19 cellular contexts compared by ENCODE assay signal in genomic region chr10:101716891-101717659, GRCh38. TPM values are rescaled to one million over a fixed set of nuclear protein-coding genes. Genes with fewer than 3 reads are reported as not detected.
A peak's percentile ranks its signal among the peaks of the same experiment; 100 is the strongest.
DNase-seq lines count a peak whose midpoint lies in the region; ATAC-seq, FAIRE-seq and TF ChIP-seq lines count a peak whose summit lies in the region.
"Had no signal": no experiment of that assay in that cellular context is flagged by ENCODE, and none has a peak within 500 bp of the region (broad histone marks: within the 10 kb centered on the region; RNA-seq: fewer than 3 reads in every experiment).

No MANE protein-coding gene starts in this region.

- H3K9me3 Mint-ChIP-seq in MCF 10A (ENCODE audit: unreplicated experiment) (no peaks in the 10 kb centered on the region), type B pancreatic cell (no peaks in the 10 kb centered on the region)
- H3K9me3 Mint-ChIP-seq: nephron had no signal

- no peaks in the 10 kb centered on the region for H3K27me3 Mint-ChIP-seq in MCF 10A (ENCODE audit: insufficient read depth, unreplicated experiment)
- H3K27me3 Mint-ChIP-seq in type B pancreatic cell: peaks cover 11% of the 10 kb centered on the region

- H3K27ac ChIP-seq in breast epithelium (peak overlapping the region; percentile 32 to 66), GM12878 (ENCODE audit: control insufficient read depth, insufficient read depth) (no peak overlapping the region), prostate gland (no peak overlapping the region)
- H3K27ac ChIP-seq: C4-2B, WERI-Rb-1 had no signal

- no peaks in the 10 kb centered on the region for H3K79me2 ChIP-seq in GM12878 (ENCODE audit: control insufficient read depth, insufficient read depth, low read length)

- H3K4me1 ChIP-seq in breast epithelium: peaks cover 0 to 3% of the 10 kb centered on the region in 2 donors
- H3K4me1 ChIP-seq in GM12878 (ENCODE audit: control insufficient read depth, insufficient read depth, low read length): no peaks in the 10 kb centered on the region
- no peaks in the 10 kb centered on the region for H3K4me1 ChIP-seq in prostate gland (replicated peaks)

- no peak for TF ChIP-seq CTCF in breast epithelium (IDR thresholded peaks at IDR 0.05)
- TF ChIP-seq CTCF in MCF 10A (IDR thresholded peaks at IDR 0.05; ENCODE audit: unreplicated experiment): no peak
- no peak for TF ChIP-seq CTCF in GM12878 (IDR thresholded peaks at IDR 0.05 in 2 of 3, conservative IDR thresholded peaks at IDR 0.05 in 1 of 3; ENCODE audit: control insufficient read depth in 2 of 3, extremely low read depth in 1 of 3, insufficient read depth in 1 of 3, low read depth in 3 of 3, low read length in 3 of 3)
- TF ChIP-seq CTCF in type B pancreatic cell (conservative IDR thresholded peaks at IDR 0.05): no peak
- TF ChIP-seq CTCF in prostate gland (IDR thresholded peaks at IDR 0.05): no peak

- no peaks in the 10 kb centered on the region for H3K36me3 Mint-ChIP-seq in MCF 10A (ENCODE audit: insufficient read depth, unreplicated experiment)
- no peaks in the 10 kb centered on the region for H3K36me3 Mint-ChIP-seq in type B pancreatic cell

- no peak for TF ChIP-seq POLR2A in breast epithelium (IDR thresholded peaks at IDR 0.05)
- TF ChIP-seq POLR2A in GM12878 (IDR thresholded peaks at IDR 0.05; ENCODE audit: low read depth, low read length): no peak
- no peak for TF ChIP-seq POLR2A in prostate gland (IDR thresholded peaks at IDR 0.05)

- H3K9ac ChIP-seq in GM12878 (ENCODE audit: control insufficient read depth, insufficient read depth, low read length): no peak overlapping the region

- in situ Hi-C loops in GM12878 (cut with MboI): no loop called here

- peak; percentile 27 for ATAC-seq in GM12878

- RAD21 ChIA-PET in GM12878 (lab: Charles Lee; ENCODE audit: unreplicated experiment): no interaction called here

- H3K4me1 Mint-ChIP-seq in MCF 10A (ENCODE audit: insufficient read depth, unreplicated experiment) (no peaks in the 10 kb centered on the region), type B pancreatic cell (ENCODE audit: unreplicated experiment) (no peaks in the 10 kb centered on the region)
- H3K4me1 Mint-ChIP-seq: nephron had no signal

- H3K27me3 ChIP-seq in breast epithelium: no peaks in the 10 kb centered on the region
- no peaks in the 10 kb centered on the region for H3K27me3 ChIP-seq in GM12878 (replicated peaks in 1 of 2; ENCODE audit: control insufficient read depth in 2 of 2, insufficient read depth in 2 of 2, low read length in 1 of 2)
- H3K27me3 ChIP-seq in prostate gland (replicated peaks; ENCODE audit: insufficient read depth): no peaks in the 10 kb centered on the region
- H3K27me3 ChIP-seq: MG63 had no signal

- no peak for FAIRE-seq in GM12878 (lab: Jason Lieb, UNC)
- FAIRE-seq: GM18507, H1 had no signal

- BruUV-seq in MCF 10A (replicated peaks; lab: Mats Ljungman, UMichigan) (no TSS peak), GM12878 (replicated peaks; lab: Mats Ljungman, UMichigan) (no TSS peak)

- intact Hi-C loops in breast epithelium (cut with DNase I; ENCODE audit: low total_unique reads) (loop anchor here (5.0 kb wide), 1 partner anchor 980 kb away; no protein-coding TSS in a partner anchor), MCF 10A (cut with micrococcal nuclease) (no loop called here), GM12878 (cut with micrococcal nuclease; ENCODE audit: unreplicated experiment) (no loop called here), prostate gland (cut with DNase I) (no loop called here)

- H4K20me1 ChIP-seq in GM12878 (ENCODE audit: control insufficient read depth, insufficient read depth): no peaks in the 10 kb centered on the region

- no peak for TF ChIP-seq RAD21 in GM12878 (IDR thresholded peaks at IDR 0.05; ENCODE audit: insufficient read depth, low read depth, low read length)

- no peak overlapping the region for H3K4me2 ChIP-seq in GM12878 (ENCODE audit: control insufficient read depth, insufficient read depth)

- DNase-seq in breast epithelium (ENCODE audit: low spot score in 2 of 2) (no peak), MCF 10A (ENCODE audit: unreplicated experiment) (no peak), NCI-H526 (lab: John Stamatoyannopoulos, UW) (peak; percentile 75 to 80), GM12878 (ENCODE audit: low read depth, low spot score) (no peak), type B pancreatic cell (ENCODE audit: extremely low spot score, unreplicated experiment) (no peak), cerebellar cortex (ENCODE audit: low spot score) (no peak), prostate gland (ENCODE audit: low spot score) (no peak)
- no peak for DNase-seq in stimulated activated naive CD4-positive, alpha-beta T cell (lab: John Stamatoyannopoulos, UW)
- DNase-seq: EL, MG63, NCI-H524, WERI-Rb-1 had no signal

- CTCF ChIA-PET in MCF 10A (lab: Yijun Ruan, JAX) (interaction anchor here (0.7 kb wide), 1 partner anchor 13 kb away, joined by 3 read pairs; no protein-coding TSS in a partner anchor), GM12878 (lab: Yijun Ruan, JAX) (interaction anchor here (0.6 to 1.4 kb wide), 3 partner anchors 8 to 95 kb away, joined by 3 to 5 read pairs (median 3); no protein-coding TSS in a partner anchor)

- H2AFZ ChIP-seq in GM12878 (ENCODE audit: control insufficient read depth, low read depth, low read length): no peak overlapping the region

- POLR2A ChIA-PET in MCF 10A (lab: Yijun Ruan, JAX): interaction anchor here (0.6 kb wide), 1 partner anchor 246 kb away, joined by 3 read pairs; no protein-coding TSS in a partner anchor
- POLR2A ChIA-PET in GM12878 (lab: Charles Lee): no interaction called here

- SMC1A ChIA-PET in GM12878 (lab: Charles Lee; ENCODE audit: uncharacterized antibody, unreplicated experiment): interaction anchor here (1.1 kb wide), 2 partner anchors 9 to 12 kb away, joined by 4 to 6 read pairs; no protein-coding TSS in a partner anchor

- no peak overlapping the region for H3K4me3 ChIP-seq in breast epithelium
- H3K4me3 ChIP-seq in GM12878: no peak overlapping the region
- H3K4me3 ChIP-seq in prostate gland: no peak overlapping the region
- H3K4me3 ChIP-seq: MG63 had no signal

- 71% methylated on average over 10 of the region's 10 CpGs for WGBS in GM12878 (ENCODE audit: insufficient coverage, insufficient replicate concordance, low lambda C conversion rate, missing lambda C conversion rate)
- WGBS in prostate gland: 65% methylated on average over 10 of the region's 10 CpGs

- no peaks in the 10 kb centered on the region for H3K36me3 ChIP-seq in breast epithelium
- H3K36me3 ChIP-seq in GM12878 (ENCODE audit: control insufficient read depth in 2 of 2, insufficient read depth in 2 of 2, low read length in 1 of 2): no peaks in the 10 kb centered on the region
- H3K36me3 ChIP-seq in prostate gland: no peaks in the 10 kb centered on the region
- H3K36me3 ChIP-seq: MG63, WERI-Rb-1 had no signal

- H3K4me3 Mint-ChIP-seq in MCF 10A (ENCODE audit: unreplicated experiment) (no peak overlapping the region), type B pancreatic cell (no peak overlapping the region)
- H3K4me3 Mint-ChIP-seq: activated naive CD8-positive, alpha-beta T cell; nephron had no signal

- H3K9me3 ChIP-seq in breast epithelium: no peaks in the 10 kb centered on the region
- no peaks in the 10 kb centered on the region for H3K9me3 ChIP-seq in GM12878 (replicated peaks; ENCODE audit: control insufficient read depth, insufficient read depth, low read length)
- no peaks in the 10 kb centered on the region for H3K9me3 ChIP-seq in prostate gland
- H3K9me3 ChIP-seq: MG63 had no signal

- no peak for TF ChIP-seq EP300 in GM12878 (IDR thresholded peaks at IDR 0.05; ENCODE audit: borderline replicate concordance in 1 of 2, control insufficient read depth in 1 of 2, low read depth in 2 of 2, low read length in 2 of 2)

- no peak overlapping the region for H3K27ac Mint-ChIP-seq in MCF 10A (ENCODE audit: low read depth, unreplicated experiment)
- peak overlapping the region; percentile 72 for H3K27ac Mint-ChIP-seq in type B pancreatic cell
- H3K27ac Mint-ChIP-seq: activated naive CD8-positive, alpha-beta T cell; nephron had no signal

RNA-seq across cellular contexts. Expression of gene FBXW4, which starts 22.1 kb away (rescaled TPM):
- total RNA-seq in breast epithelium: 10 to 100 TPM; 68.0 to 95.7 (median 74.7) TPM
- 52.1 and 63.7 TPM in 2 replicates for total RNA-seq in MCF 10A (2022)
- 53.0 and 64.6 TPM in 2 replicates for total RNA-seq in GM12878 (2013; cell fraction: nucleolus; rRNA removed)
- 28.5 and 29.2 TPM in 2 replicates for total RNA-seq in GM12878 (2014; rRNA removed)
- 24.8 and 26.5 TPM in 2 replicates for total RNA-seq in GM12878 (2014; rRNA removed; fragmentation: Illumina TruSeq; extraction: Trizol)
- total RNA-seq in GM12878 (2021): 38.7 and 41.9 TPM in 2 replicates
- 14.9 TPM for polyA plus RNA-seq in GM12878 (2011; ENCODE audit: low read depth)
- polyA plus RNA-seq in GM12878 (2011; rRNA removed): 27.8 and 38.2 TPM in 2 replicates
- 30.3 and 30.4 TPM in 2 replicates for polyA plus RNA-seq in GM12878 (2011; cell fraction: cytosol; rRNA removed)
- 27.5 and 28.0 TPM in 2 replicates for polyA plus RNA-seq in GM12878 (2011; cell fraction: nucleus; rRNA removed)
- 27.9 and 28.1 TPM in 2 replicates for polyA plus RNA-seq in GM12878 (2012)
- polyA plus RNA-seq in GM12878 (2014; fragmentation: Illumina TruSeq; extraction: Trizol): 37.2 and 42.0 TPM in 2 replicates
- 10 to 100 TPM in 1 of 2 experiments, 1 to 10 TPM in 1; 5.7 to 11.5 TPM for polyA plus RNA-seq in GM12878 (2014; fragmentation: Nextera tagmentation; extraction: Ambion mirVana)
- polyA plus RNA-seq in GM12878 (2014; rRNA removed): 30.5 and 34.5 TPM in 2 replicates
- polyA plus RNA-seq in GM12878 (2016; fragmentation: Nextera tagmentation; extraction: Ambion mirVana): 1 to 10 TPM; 7.4 to 9.3 TPM
- 165 and 166 TPM in 2 replicates for polyA minus RNA-seq in GM12878 (2011; rRNA and poly(A)+ RNA removed)
- polyA minus RNA-seq in GM12878 (2011; cell fraction: cytosol; rRNA and poly(A)+ RNA removed): 22.9 and 25.5 TPM in 2 replicates
- polyA minus RNA-seq in GM12878 (2011; cell fraction: nucleus; rRNA and poly(A)+ RNA removed): 22.7 and 43.4 TPM in 2 replicates
- 39.0 and 43.7 TPM in 2 replicates for total RNA-seq in type B pancreatic cell (ENCODE audit: low replicate concordance)
- 10 to 100 TPM; 61.3 to 92.2 TPM for total RNA-seq in prostate gland

RNA-seq across cellular contexts. Expression of gene FGF8, which starts 58.8 kb away (rescaled TPM):
- not detected for total RNA-seq in breast epithelium
- not detected in 2 replicates for total RNA-seq in MCF 10A (2022)
- total RNA-seq in GM12878 (2013; cell fraction: nucleolus; rRNA removed): not detected in 2 replicates
- total RNA-seq in GM12878 (2014; rRNA removed): not detected in 2 replicates
- not detected in 2 replicates for total RNA-seq in GM12878 (2014; rRNA removed; fragmentation: Illumina TruSeq; extraction: Trizol)
- total RNA-seq in GM12878 (2021): not detected in 2 replicates
- not detected for polyA plus RNA-seq in GM12878 (2011; ENCODE audit: low read depth)
- 0.08 TPM in 1 of 2 replicates, not detected in the other for polyA plus RNA-seq in GM12878 (2011; rRNA removed)
- 0.15 and 0.19 TPM in 2 replicates for polyA plus RNA-seq in GM12878 (2011; cell fraction: cytosol; rRNA removed)
- polyA plus RNA-seq in GM12878 (2011; cell fraction: nucleus; rRNA removed): 0.85 TPM in 2 replicates
- not detected in 2 replicates for polyA plus RNA-seq in GM12878 (2012)
- polyA plus RNA-seq in GM12878 (2014; fragmentation: Illumina TruSeq; extraction: Trizol): not detected in 2 replicates
- not detected for polyA plus RNA-seq in GM12878 (2014; fragmentation: Nextera tagmentation; extraction: Ambion mirVana)
- polyA plus RNA-seq in GM12878 (2014; rRNA removed): 0.17 TPM in 1 of 2 replicates, not detected in the other
- polyA plus RNA-seq in GM12878 (2016; fragmentation: Nextera tagmentation; extraction: Ambion mirVana): under 1 TPM in 1 of 2 experiments, not detected in 1; 0.43 TPM
- 0.26 TPM in 1 of 2 replicates, not detected in the other for polyA minus RNA-seq in GM12878 (2011; rRNA and poly(A)+ RNA removed)
- polyA minus RNA-seq in GM12878 (2011; cell fraction: cytosol; rRNA and poly(A)+ RNA removed): not detected in 2 replicates
- not detected in 2 replicates for polyA minus RNA-seq in GM12878 (2011; cell fraction: nucleus; rRNA and poly(A)+ RNA removed)
- total RNA-seq in type B pancreatic cell (ENCODE audit: low replicate concordance): 3.8 TPM in 1 of 2 replicates, not detected in the other
- 1 to 10 TPM in 1 of 2 donors, not detected in 1; 1.2 TPM for total RNA-seq in prostate gland
- total RNA-seq: epithelial cell of proximal tubule had no signal
- polyA plus RNA-seq: liver had no signal

Comparison
In these comparisons a context has a peak if more than half of its experiments do, and no peak if none do; other contexts are left out.
1. DNase-seq: peak in NCI-H526 (2 of 2); none in breast epithelium (0 of 2), MCF 10A (single experiment), GM12878 (single experiment), type B pancreatic cell (single experiment), stimulated activated naive CD4-positive, alpha-beta T cell (0 of 6), cerebellar cortex (single experiment) and prostate gland (single experiment).
2. H3K27ac ChIP-seq: peak in breast epithelium (2 of 2); none in GM12878 (single experiment) and prostate gland (0 of 2).